1 cellular context compared by ENCODE assay signal in the genomic region with DNA sequence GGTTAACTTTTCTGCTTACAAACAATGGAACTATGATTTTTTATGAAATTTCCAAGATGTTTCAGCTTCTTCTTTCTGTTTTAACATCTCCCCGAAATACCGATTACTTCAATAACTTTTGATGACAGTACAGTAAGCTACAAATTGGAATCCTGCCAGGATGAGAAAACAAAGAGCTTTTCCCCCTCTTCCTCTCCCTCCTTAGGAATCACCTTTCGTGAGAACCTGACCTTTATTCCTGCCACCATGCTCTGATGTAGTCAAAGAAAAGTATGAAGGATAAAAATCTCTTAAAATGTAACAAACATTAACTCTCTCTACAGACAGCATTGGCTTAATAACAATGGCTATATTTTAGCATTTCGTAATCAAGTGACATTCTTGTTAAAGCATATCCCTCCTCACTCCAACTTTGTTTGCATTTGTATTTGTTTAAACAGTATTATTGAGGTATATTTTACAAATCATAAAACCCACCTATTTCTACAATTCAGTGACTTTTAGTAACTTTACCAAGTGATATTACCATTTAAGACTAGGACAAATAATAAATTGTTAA.
TF ChIP-seq lines count a peak whose summit lies in the region.

No MANE protein-coding gene starts in this region.

TF ChIP-seq in HEK293, 187 proteins besides CTCF, POLR2A, EP300 and RAD21 (continued from another document):
- TF ChIP-seq, protein P1, sequence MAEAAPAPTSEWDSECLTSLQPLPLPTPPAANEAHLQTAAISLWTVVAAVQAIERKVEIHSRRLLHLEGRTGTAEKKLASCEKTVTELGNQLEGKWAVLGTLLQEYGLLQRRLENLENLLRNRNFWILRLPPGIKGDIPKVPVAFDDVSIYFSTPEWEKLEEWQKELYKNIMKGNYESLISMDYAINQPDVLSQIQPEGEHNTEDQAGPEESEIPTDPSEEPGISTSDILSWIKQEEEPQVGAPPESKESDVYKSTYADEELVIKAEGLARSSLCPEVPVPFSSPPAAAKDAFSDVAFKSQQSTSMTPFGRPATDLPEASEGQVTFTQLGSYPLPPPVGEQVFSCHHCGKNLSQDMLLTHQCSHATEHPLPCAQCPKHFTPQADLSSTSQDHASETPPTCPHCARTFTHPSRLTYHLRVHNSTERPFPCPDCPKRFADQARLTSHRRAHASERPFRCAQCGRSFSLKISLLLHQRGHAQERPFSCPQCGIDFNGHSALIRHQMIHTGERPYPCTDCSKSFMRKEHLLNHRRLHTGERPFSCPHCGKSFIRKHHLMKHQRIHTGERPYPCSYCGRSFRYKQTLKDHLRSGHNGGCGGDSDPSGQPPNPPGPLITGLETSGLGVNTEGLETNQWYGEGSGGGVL (tag by site-specific recombination; IDR thresholded peaks at IDR 0.05) = peak; percentile 54
